Comparison of ENCODE assay signal across 17 cellular contexts in genomic region chr2:60309941-60310680, GRCh38.
DNase-seq lines count a peak whose midpoint lies in the region; ATAC-seq and TF ChIP-seq lines count a peak whose summit lies in the region.
"Had no signal": no experiment of that assay in that cellular context is flagged by ENCODE, and none has a peak within 500 bp of the region (broad histone marks: within the 10 kb centered on the region; RNA-seq: fewer than 3 reads in every experiment).

No MANE protein-coding gene starts in this region.

- H3K9me3 ChIP-seq in HEK293 (ENCODE audit: control insufficient read depth, insufficient read depth, low read depth, low read length) = no peaks in the 10 kb centered on the region

- no peak overlapping the region for H3K27ac Mint-ChIP-seq in osteocyte (ENCODE audit: unreplicated experiment)
- H3K27ac Mint-ChIP-seq in activated T-helper 2 cell treated with anti-CD3 and anti-CD28 coated beads, Interferon-gamma antibody, Interleukin-2, Interleukin-4, amounts not matched to agents 10 μg/mL and 5 μg/mL and 100 μg/mL, durations not matched to agents 14 hours and 24 hours and 36 hours = no peak overlapping the region
- H3K27ac Mint-ChIP-seq: CD4-positive, alpha-beta T cell had no signal

- H3K4me3 ChIP-seq in HEK293 (ENCODE audit: low read depth, low read length) = no peak overlapping the region

- no peaks in the 10 kb centered on the region for H3K36me3 ChIP-seq in HEK293 (ENCODE audit: control insufficient read depth in 2 of 2, insufficient read depth in 1 of 2, low read length in 2 of 2)

- TF ChIP-seq CTCF in GM10248 (IDR thresholded peaks at IDR 0.05; ENCODE audit: control extremely low read depth, extremely low read depth, low read depth, missing control alignments) = no peak
- TF ChIP-seq CTCF in HEK293 (tag by site-specific recombination; IDR thresholded peaks at IDR 0.05) = no peak
- no peak for TF ChIP-seq CTCF in osteocyte (IDR thresholded peaks at IDR 0.05)

- no peaks in the 10 kb centered on the region for H3K36me3 Mint-ChIP-seq in osteocyte (ENCODE audit: unreplicated experiment)
- H3K36me3 Mint-ChIP-seq in activated T-helper 2 cell treated with anti-CD3 and anti-CD28 coated beads, Interferon-gamma antibody, Interleukin-2, Interleukin-4, amounts not matched to agents 10 μg/mL and 5 μg/mL and 100 μg/mL, durations not matched to agents 14 hours and 24 hours and 36 hours (ENCODE audit: low read depth) = no peaks in the 10 kb centered on the region

- no peak overlapping the region for H3K27ac ChIP-seq in HEK293 (ENCODE audit: extremely low read depth, low read depth, low read length)

- no peaks in the 10 kb centered on the region for H3K4me1 ChIP-seq in HEK293 (ENCODE audit: control insufficient read depth, insufficient read depth, low read length)

- peaks cover 28% of the 10 kb centered on the region for H3K27me3 Mint-ChIP-seq in osteocyte (ENCODE audit: unreplicated experiment)
- H3K27me3 Mint-ChIP-seq in activated T-helper 2 cell treated with anti-CD3 and anti-CD28 coated beads, Interferon-gamma antibody, Interleukin-2, Interleukin-4, amounts not matched to agents 10 μg/mL and 5 μg/mL and 100 μg/mL, durations not matched to agents 14 hours and 24 hours and 36 hours (ENCODE audit: low read depth) = peaks cover 27% of the 10 kb centered on the region
- H3K27me3 Mint-ChIP-seq: CD4-positive, alpha-beta T cell had no signal

- no peak overlapping the region for H3K4me3 Mint-ChIP-seq in osteocyte (ENCODE audit: unreplicated experiment)
- no peak overlapping the region for H3K4me3 Mint-ChIP-seq in activated T-helper 2 cell treated with anti-CD3 and anti-CD28 coated beads, Interferon-gamma antibody, Interleukin-2, Interleukin-4, amounts not matched to agents 10 μg/mL and 5 μg/mL and 100 μg/mL, durations not matched to agents 14 hours and 24 hours and 36 hours (ENCODE audit: low read depth)
- H3K4me3 Mint-ChIP-seq: CD4-positive, alpha-beta T cell had no signal

- H3K4me1 Mint-ChIP-seq in osteocyte (ENCODE audit: unreplicated experiment) = no peaks in the 10 kb centered on the region
- H3K4me1 Mint-ChIP-seq in activated T-helper 2 cell treated with anti-CD3 and anti-CD28 coated beads, Interferon-gamma antibody, Interleukin-2, Interleukin-4, amounts not matched to agents 10 μg/mL and 5 μg/mL and 100 μg/mL, durations not matched to agents 14 hours and 24 hours and 36 hours (ENCODE audit: low read depth) = peaks cover 21% of the 10 kb centered on the region

- no peaks in the 10 kb centered on the region for H3K9me3 Mint-ChIP-seq in osteocyte (ENCODE audit: unreplicated experiment)
- no peaks in the 10 kb centered on the region for H3K9me3 Mint-ChIP-seq in activated T-helper 2 cell treated with anti-CD3 and anti-CD28 coated beads, Interferon-gamma antibody, Interleukin-2, Interleukin-4, amounts not matched to agents 10 μg/mL and 5 μg/mL and 100 μg/mL, durations not matched to agents 14 hours and 24 hours and 36 hours
- H3K9me3 Mint-ChIP-seq: CD4-positive, alpha-beta T cell had no signal

- CTCF ChIA-PET in GM10248 (lab: Yijun Ruan, JAX) = no interaction called here
- CTCF ChIA-PET in HEK293 (lab: Yijun Ruan, JAX) = interaction anchor here (0.6 kb wide), 1 partner anchor 683 kb away, joined by 4 read pairs; no protein-coding TSS in a partner anchor

- DNase-seq in GM10248 (ENCODE audit: extremely low spot score) (peak; percentile 35), SW480 (ENCODE audit: low spot score) (peak; percentile 74), osteocyte (ENCODE audit: extremely low spot score, unreplicated experiment) (peak; percentile 42), left colon (no peak), inferior parietal cortex (ENCODE audit: extremely low spot score) (no peak)
- DNase-seq in activated T-cell treated with anti-CD3 and anti-CD28 coated beads, Interleukin-2, amount 50 U/mL, for 48 hours = no peak
- DNase-seq in activated T-helper 2 cell treated with anti-CD3 and anti-CD28 coated beads, Interferon-gamma antibody, Interleukin-2, Interleukin-4, amounts not matched to agents 10 μg/mL and 5 μg/mL and 100 μg/mL, durations not matched to agents 14 hours and 24 hours and 36 hours (ENCODE audit: low spot score) = no peak
- DNase-seq: ACHN; AML-193; CD4-positive, alpha-beta T cell; DMS53; NCI-H1092; NCI-H146; NCI-H2081 treated with DMSO at 0.1 percent for 48 hours; NCI-H510A treated with DMSO at 0.1 percent for 48 hours; SIG-M5 had no signal

- intact Hi-C loops in activated T-helper 2 cell treated with anti-CD3 and anti-CD28 coated beads, Interferon-gamma antibody, Interleukin-2, Interleukin-4, amounts not matched to agents 10 μg/mL and 5 μg/mL and 100 μg/mL, durations not matched to agents 14 hours and 24 hours and 36 hours (cut with micrococcal nuclease) = no loop called here
- intact Hi-C loops in left colon (cut with DNase I, micrococcal nuclease) = no loop called here

- ATAC-seq in left colon = no peak

- POLR2A ChIA-PET in GM10248 (lab: Yijun Ruan, JAX) (no interaction called here), HEK293 (lab: Yijun Ruan, JAX) (no interaction called here)

TF ChIP-seq in HEK293, 187 proteins besides CTCF, POLR2A, EP300 and RAD21:
- TF ChIP-seq ZFHX2 (tag by site-specific recombination; conservative IDR thresholded peaks at IDR 0.05) (peak; percentile 89), SP3 (tag by site-specific recombination; IDR thresholded peaks at IDR 0.05) (no peak), EGR2 (tag by site-specific recombination; IDR thresholded peaks at IDR 0.05; ENCODE audit: low read depth) (peak; percentile 85)
TF ChIP-seq in HEK293: peak in this region for 2.

Comparison
In these comparisons a context has a peak if more than half of its experiments do, and no peak if none do; other contexts are left out.
1. DNase-seq: peak in GM10248 (single experiment), SW480 (single experiment) and osteocyte (single experiment); none in activated T-cell treated with anti-CD3 and anti-CD28 coated beads, Interleukin-2, amount 50 U/mL, for 48 hours (0 of 2), activated T-helper 2 cell treated with anti-CD3 and anti-CD28 coated beads, Interferon-gamma antibody, Interleukin-2, Interleukin-4, amounts not matched to agents 10 μg/mL and 5 μg/mL and 100 μg/mL, durations not matched to agents 14 hours and 24 hours and 36 hours (single experiment), left colon (0 of 2) and inferior parietal cortex (single experiment).